Comparison of ENCODE assay signal across 8 cellular contexts in genomic region chr17:20095366-20096080, GRCh38.
A peak's percentile ranks its signal among the peaks of the same experiment; 100 is the strongest.
DNase-seq lines count a peak whose midpoint lies in the region; ATAC-seq and TF ChIP-seq lines count a peak whose summit lies in the region.

No MANE protein-coding gene starts in this region.

- no peak for TF ChIP-seq CTCF in CD14-positive monocyte (IDR thresholded peaks at IDR 0.05)
- peak; percentile 23 for TF ChIP-seq CTCF in lower lobe of right lung (IDR thresholded peaks at IDR 0.05)

- CTCF ChIA-PET in CD8-positive, alpha-beta memory T cell (lab: Charles Lee), result no interaction called here

- H3K36me3 Mint-ChIP-seq in CD14-positive monocyte, result peaks cover 39 to 59% of the 10 kb centered on the region in 2 donors
- peaks cover 5 to 21% (median 8%) of the 10 kb centered on the region in 3 donors for H3K36me3 Mint-ChIP-seq in CD8-positive, alpha-beta memory T cell

- intact Hi-C loops in CD14-positive monocyte (cut with micrococcal nuclease) (no loop called here), lower lobe of right lung (cut with DNase I) (no loop called here)

- POLR2A ChIA-PET in CD8-positive, alpha-beta memory T cell (lab: Charles Lee), result no interaction called here

- H3K27me3 Mint-ChIP-seq in CD14-positive monocyte (ENCODE audit: low read depth in 3 of 3), result no peaks in the 10 kb centered on the region
- H3K27me3 Mint-ChIP-seq in CD8-positive, alpha-beta memory T cell, result no peaks in the 10 kb centered on the region

- no peaks in the 10 kb centered on the region for H3K9me3 ChIP-seq in lower lobe of right lung
- no peaks in the 10 kb centered on the region for H3K9me3 ChIP-seq in CD8-positive, alpha-beta memory T cell (ENCODE audit: low read length)

- no peak overlapping the region for H3K4me3 ChIP-seq in lower lobe of right lung
- no peak overlapping the region for H3K4me3 ChIP-seq in CD8-positive, alpha-beta memory T cell (ENCODE audit: low read length)

- peak overlapping the region; percentile 18 for H3K27ac ChIP-seq in lower lobe of right lung
- no peak overlapping the region for H3K27ac ChIP-seq in CD8-positive, alpha-beta memory T cell (ENCODE audit: low read depth, low read length)

- H3K27me3 ChIP-seq in lower lobe of right lung (ENCODE audit: low read depth), result peaks cover 4% of the 10 kb centered on the region
- H3K27me3 ChIP-seq in CD8-positive, alpha-beta memory T cell (ENCODE audit: insufficient read depth, low read length, poor library complexity, severe bottlenecking), result no peaks in the 10 kb centered on the region

- H3K4me3 Mint-ChIP-seq in CD14-positive monocyte, result no peak overlapping the region
- no peak overlapping the region for H3K4me3 Mint-ChIP-seq in CD8-positive, alpha-beta memory T cell

- no peaks in the 10 kb centered on the region for H3K9me3 Mint-ChIP-seq in CD14-positive monocyte
- no peaks in the 10 kb centered on the region for H3K9me3 Mint-ChIP-seq in CD8-positive, alpha-beta memory T cell

- H3K4me1 Mint-ChIP-seq in CD14-positive monocyte, result peaks cover 11% of the 10 kb centered on the region
- H3K4me1 Mint-ChIP-seq in CD8-positive, alpha-beta memory T cell, result peaks cover 0 to 2% (median 2%) of the 10 kb centered on the region in 3 donors

- H3K36me3 ChIP-seq in lower lobe of right lung, result no peaks in the 10 kb centered on the region
- no peaks in the 10 kb centered on the region for H3K36me3 ChIP-seq in CD8-positive, alpha-beta memory T cell (ENCODE audit: insufficient read depth, low read length)

- H3K27ac Mint-ChIP-seq in CD14-positive monocyte, result peak overlapping the region in 4 of 7 donors; percentile 39 to 75 (median 48)
- H3K27ac Mint-ChIP-seq in CD8-positive, alpha-beta memory T cell, result peak overlapping the region in 1 of 8 donors; percentile 64

- no peaks in the 10 kb centered on the region for H3K4me1 ChIP-seq in lower lobe of right lung
- H3K4me1 ChIP-seq in CD8-positive, alpha-beta memory T cell (ENCODE audit: insufficient read depth, low read length), result no peaks in the 10 kb centered on the region

- DNase-seq in CD14-positive monocyte (ENCODE audit: low spot score), result no peak
- DNase-seq in NCI-H2171 treated with DMSO at 0.1 percent for 48 hours (lab: John Stamatoyannopoulos, UW), result peak; percentile 32
- peak; percentile 84 for DNase-seq in ecto neural progenitor cell (ENCODE audit: low spot score)
- DNase-seq in lower lobe of right lung, result no peak
- no peak for DNase-seq in CD8-positive, alpha-beta memory T cell
- DNase-seq in mesenteric fat pad (ENCODE audit: low spot score), result no peak

- ATAC-seq in lower lobe of right lung, result peak; percentile 29 to 37
- no peak for ATAC-seq in HG03521 (IDR thresholded peaks at IDR 0.05; ENCODE audit: unreplicated experiment)
- no peak for ATAC-seq in GM19467 (IDR thresholded peaks at IDR 0.05; ENCODE audit: unreplicated experiment)

Comparison
In these comparisons a context has a peak if more than half of its experiments do, and no peak if none do; other contexts are left out.
1. DNase-seq: peak in NCI-H2171 treated with DMSO at 0.1 percent for 48 hours (single experiment) and ecto neural progenitor cell (single experiment); none in CD14-positive monocyte (single experiment), lower lobe of right lung (single experiment), CD8-positive, alpha-beta memory T cell (0 of 5) and mesenteric fat pad (single experiment).
2. ATAC-seq: peak in lower lobe of right lung (2 of 2); none in HG03521 (single experiment) and GM19467 (single experiment).